ENCODE assay signal across 1 cellular context in genomic region chr17:36884495-36885160, GRCh38.
TF ChIP-seq lines count a peak whose summit lies in the region.

No MANE protein-coding gene starts in this region.

TF ChIP-seq in endothelial cell of umbilical vein, 7 proteins besides CTCF, POLR2A, EP300 and RAD21 (continued from another document):
- no peak for TF ChIP-seq MAX (IDR thresholded peaks at IDR 0.05; ENCODE audit: insufficient read depth, insufficient read length)
